ENCODE assay signal across 20 cellular contexts in the genomic region with DNA sequence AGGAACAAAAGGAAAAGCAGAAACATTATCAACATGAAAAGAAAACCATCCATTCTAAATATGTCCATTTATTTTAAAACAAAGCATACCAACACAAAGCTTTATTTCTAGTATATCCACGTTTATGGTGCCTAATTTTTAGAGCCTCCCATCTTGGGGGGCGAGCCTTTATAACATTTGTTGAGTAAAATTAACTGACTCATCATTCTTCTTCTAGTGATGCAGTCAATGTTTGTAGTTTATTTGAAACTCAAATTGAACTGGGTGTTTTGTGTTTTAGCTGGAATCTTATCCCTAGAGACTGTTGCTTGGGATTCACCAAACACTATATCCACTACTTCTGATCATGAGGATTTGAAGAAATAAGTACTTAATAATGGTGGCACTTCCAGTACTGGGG.
A peak's percentile ranks its signal among the peaks of the same experiment; 100 is the strongest.
DNase-seq lines count a peak whose midpoint lies in the region; ATAC-seq, FAIRE-seq and TF ChIP-seq lines count a peak whose summit lies in the region.
"Had no signal": no experiment of that assay in that cellular context is flagged by ENCODE, and none has a peak within 500 bp of the region (broad histone marks: within the 10 kb centered on the region; RNA-seq: fewer than 3 reads in every experiment).

No MANE protein-coding gene starts in this region.

- H2AK5ac ChIP-seq in IMR-90 (ENCODE audit: low read depth, low read length) (no peak overlapping the region), neuronal stem cell (ENCODE audit: low read depth, low read length) (no peak overlapping the region)

- H3K4me2 ChIP-seq in A549 (no peak overlapping the region), IMR-90 (ENCODE audit: low read depth, low read length) (no peak overlapping the region), neuronal stem cell (ENCODE audit: insufficient read depth, low read length, poor library complexity, severe bottlenecking) (no peak overlapping the region)
- H3K4me2 ChIP-seq: BLaER1 treated with 17β-estradiol and CSF1 and Interleukin-3, amounts not matched to agents 10 nM and 100 nM had no signal

- H3K4me3 ChIP-seq in A549 (no peak overlapping the region), IMR-90 (ENCODE audit: insufficient read depth, low read depth, low read length) (no peak overlapping the region), neuronal stem cell (ENCODE audit: low read length in 2 of 2) (no peak overlapping the region), spleen (no peak overlapping the region)
- H3K4me3 ChIP-seq: BLaER1 treated with 17β-estradiol and CSF1 and Interleukin-3, amounts not matched to agents 10 nM and 100 nM had no signal

- TF ChIP-seq EP300 in A549 (IDR thresholded peaks at IDR 0.05) = no peak

- H3K56ac ChIP-seq in IMR-90 (ENCODE audit: extremely low read depth, insufficient read depth, low read length) = no peak overlapping the region

- H2BK120ac ChIP-seq in IMR-90 (ENCODE audit: low read depth, low read length) (no peak overlapping the region), neuronal stem cell (ENCODE audit: low read depth, low read length) (no peak overlapping the region)

- no peak overlapping the region for H2BK20ac ChIP-seq in IMR-90 (ENCODE audit: low read depth, low read length)

- H4K8ac ChIP-seq in IMR-90 (ENCODE audit: low read depth in 2 of 2, low read length in 2 of 2) (no peak overlapping the region), neuronal stem cell (ENCODE audit: low read depth, low read length) (no peak overlapping the region)

- no peak for ATAC-seq in A549
- ATAC-seq in IMR-90 (ENCODE audit: low read depth) = no peak
- ATAC-seq: CD8-positive, alpha-beta T cell had no signal

- H3K9me3 ChIP-seq in A549 (no peaks in the 10 kb centered on the region), IMR-90 (ENCODE audit: control insufficient read depth, insufficient read depth, low read length) (no peaks in the 10 kb centered on the region), neuronal stem cell (replicated peaks in 1 of 2; ENCODE audit: control insufficient read depth in 2 of 2, insufficient read depth in 1 of 2, low read depth in 1 of 2, low read length in 2 of 2) (peaks cover 2 to 11% of the 10 kb centered on the region in 2 donors), spleen (no peaks in the 10 kb centered on the region)
- H3K9me3 ChIP-seq: Caco-2 had no signal

- H3K23ac ChIP-seq in IMR-90 (ENCODE audit: low read depth, low read length) = no peak overlapping the region
- H3K23ac ChIP-seq in neuronal stem cell (ENCODE audit: low read depth, low read length, poor library complexity) = no peak overlapping the region

- no peak overlapping the region for H2BK5ac ChIP-seq in IMR-90 (ENCODE audit: low read depth, low read length, poor library complexity, severe bottlenecking)
- no peak overlapping the region for H2BK5ac ChIP-seq in neuronal stem cell (ENCODE audit: low read length)

- no peak overlapping the region for H3K9ac ChIP-seq in IMR-90 (ENCODE audit: low read depth, low read length)
- H3K9ac ChIP-seq in neuronal stem cell (ENCODE audit: low read depth, low read length, poor library complexity) = no peak overlapping the region
- H3K9ac ChIP-seq: BLaER1 treated with 17β-estradiol and CSF1 and Interleukin-3, amounts not matched to agents 10 nM and 100 nM had no signal

- no peaks in the 10 kb centered on the region for H3K9me1 ChIP-seq in IMR-90 (ENCODE audit: insufficient read depth, low read length)

- H3K18ac ChIP-seq in IMR-90 (ENCODE audit: low read depth, low read length) = no peak overlapping the region
- no peak overlapping the region for H3K18ac ChIP-seq in neuronal stem cell (ENCODE audit: low read length)

- BruUV-seq in IMR-90 (replicated peaks; lab: Mats Ljungman, UMichigan) = no TSS peak

- H2AK9ac ChIP-seq in IMR-90 (replicated peaks; ENCODE audit: low read depth, low read length, poor library complexity) = no peak overlapping the region

- no peaks in the 10 kb centered on the region for H4K20me1 ChIP-seq in IMR-90 (ENCODE audit: insufficient read depth, low read length)
- H4K20me1 ChIP-seq: BLaER1 treated with 17β-estradiol and CSF1 and Interleukin-3, amounts not matched to agents 10 nM and 100 nM had no signal

- H3K36me3 ChIP-seq in IMR-90 (ENCODE audit: control insufficient read depth, insufficient read depth, low read length) (no peaks in the 10 kb centered on the region), neuronal stem cell (replicated peaks in 1 of 2; ENCODE audit: control insufficient read depth in 2 of 2, insufficient read depth in 2 of 2, low read length in 2 of 2) (no peaks in the 10 kb centered on the region), spleen (no peaks in the 10 kb centered on the region)
- H3K36me3 ChIP-seq: BLaER1 treated with 17β-estradiol and CSF1 and Interleukin-3, amounts not matched to agents 10 nM and 100 nM had no signal

- POLR2A ChIA-PET in A549 (lab: Yijun Ruan, JAX) (no interaction called here), IMR-90 (lab: Charles Lee; ENCODE audit: unreplicated experiment) (no interaction called here)

- no peak overlapping the region for H4K5ac ChIP-seq in IMR-90 (ENCODE audit: low read depth, low read length)

- H3K27me3 ChIP-seq in IMR-90 (ENCODE audit: control insufficient read depth, insufficient read depth, low read length) (no peaks in the 10 kb centered on the region), neuronal stem cell (ENCODE audit: control insufficient read depth in 3 of 3, insufficient read depth in 3 of 3, low read depth in 1 of 3, low read length in 3 of 3) (no peaks in the 10 kb centered on the region), spleen (replicated peaks in 1 of 7) (no peaks in the 10 kb centered on the region)
- H3K27me3 ChIP-seq: BLaER1 treated with 17β-estradiol and CSF1 and Interleukin-3, amounts not matched to agents 10 nM and 100 nM had no signal

- dilution Hi-C loops in IMR-90 (cut with HindIII; ENCODE audit: low sequenced_read_pairs, unreplicated experiment) = no loop called here

- CTCF ChIA-PET in A549 (lab: Yijun Ruan, JAX) = interaction anchor here (1.0 kb wide), 1 partner anchor 15 kb away, joined by 3 read pairs; no protein-coding TSS in a partner anchor
- CTCF ChIA-PET in IMR-90 (lab: Yijun Ruan, JAX) = no interaction called here

- no peak for TF ChIP-seq RAD21 in A549 (conservative IDR thresholded peaks at IDR 0.05 in 1 of 2, IDR thresholded peaks at IDR 0.05 in 1 of 2)
- TF ChIP-seq RAD21 in IMR-90 (IDR thresholded peaks at IDR 0.05; ENCODE audit: low read length) = no peak

- H2BK12ac ChIP-seq in neuronal stem cell (ENCODE audit: low read length) = no peak overlapping the region

- no peak overlapping the region for H2BK15ac ChIP-seq in IMR-90 (ENCODE audit: low read depth, low read length)
- H2BK15ac ChIP-seq in neuronal stem cell (ENCODE audit: low read length) = no peak overlapping the region

- DNase-seq in A549 (ENCODE audit: low read depth in 1 of 2, low spot score in 1 of 2) (no peak), IMR-90 (no peak), neuronal stem cell (ENCODE audit: low spot score) (no peak), spleen (no peak), NCI-H1417 (lab: John Stamatoyannopoulos, UW) (no peak)
- DNase-seq: 8988T; AML-193; Caco-2; Calu3; CD4-positive, alpha-beta T cell; CD8-positive, alpha-beta T cell; DMS79 treated with DMSO at 0.1 percent for 48 hours; GF-D8 had no signal

- H4K91ac ChIP-seq in IMR-90 (ENCODE audit: insufficient read depth, low read depth, low read length) = no peak overlapping the region
- no peak overlapping the region for H4K91ac ChIP-seq in neuronal stem cell (ENCODE audit: low read depth, low read length, poor library complexity)

- no peaks in the 10 kb centered on the region for H3K79me1 ChIP-seq in IMR-90 (ENCODE audit: low read depth in 1 of 2, low read length in 2 of 2)
- H3K79me1 ChIP-seq in neuronal stem cell (ENCODE audit: low read depth, low read length) = no peaks in the 10 kb centered on the region

- TF ChIP-seq CTCF in A549 (IDR thresholded peaks at IDR 0.05) = no peak
- no peak for TF ChIP-seq CTCF in IMR-90 (conservative IDR thresholded peaks at IDR 0.05; ENCODE audit: low read depth, low read length)
- TF ChIP-seq CTCF in spleen (IDR thresholded peaks at IDR 0.05 in 8 of 11, conservative IDR thresholded peaks at IDR 0.05 in 3 of 11) = no peak

- TF ChIP-seq POLR2A in A549 (IDR thresholded peaks at IDR 0.05; ENCODE audit: low read length) = no peak
- TF ChIP-seq POLR2A in IMR-90 (IDR thresholded peaks at IDR 0.05; ENCODE audit: low read depth, low read length) = no peak
- no peak for TF ChIP-seq POLR2A in spleen (IDR thresholded peaks at IDR 0.05)

- H3K14ac ChIP-seq in IMR-90 (replicated peaks; ENCODE audit: low read depth, low read length) = no peak overlapping the region
- H3K14ac ChIP-seq in neuronal stem cell (ENCODE audit: low read length) = no peak overlapping the region

- in situ Hi-C loops in IMR-90 (cut with MboI; ENCODE audit: low sequenced_read_pairs) = no loop called here

- intact Hi-C loops in IMR-90 (cut with micrococcal nuclease) = no loop called here
- intact Hi-C loops in spleen (cut with DNase I; ENCODE audit: low total_unique reads) = loop anchor here (5.0 kb wide), 1 partner anchor 143 kb away; no protein-coding TSS in a partner anchor

- 0% methylated on average over 2 of the region's 2 CpGs for WGBS in A549 (ENCODE audit: missing lambda C conversion rate)
- no CpG with 5 or more reads among the region's 2 CpGs for WGBS in IMR-90 (ENCODE audit: extremely low coverage in 2 of 2, insufficient read length in 1 of 2), 2 experiments
- WGBS in neuronal stem cell (ENCODE audit: extremely low coverage in 2 of 2, insufficient read length in 2 of 2, insufficient replicate concordance in 1 of 2), 2 donors = no CpG with 5 or more reads among the region's 2 CpGs
- WGBS in spleen, 5 donors = 64 to 87% (median 81%) methylated on average over 2 of the region's 2 CpGs

- H3K27ac ChIP-seq in A549 (no peak overlapping the region), IMR-90 (ENCODE audit: insufficient read depth, low read length) (no peak overlapping the region), neuronal stem cell (replicated peaks; ENCODE audit: low read length) (no peak overlapping the region), spleen (no peak overlapping the region)
- H3K27ac ChIP-seq: BLaER1 treated with 17β-estradiol and CSF1 and Interleukin-3, amounts not matched to agents 10 nM and 100 nM; C4-2B had no signal

- no peak overlapping the region for H3K4ac ChIP-seq in IMR-90 (ENCODE audit: low read depth, low read length)
- no peak overlapping the region for H3K4ac ChIP-seq in neuronal stem cell (ENCODE audit: low read length)

- no peak for FAIRE-seq in A549 (lab: Jason Lieb, UNC)
- FAIRE-seq: A204.1, D721Med, G401.6, GM12891, GM19239 had no signal

- no peak overlapping the region for H2AFZ ChIP-seq in IMR-90 (replicated peaks; ENCODE audit: low read length, poor library complexity)
- peak overlapping the region; percentile 5 for H2AFZ ChIP-seq in neuronal stem cell (ENCODE audit: low read length)

- H3K4me1 ChIP-seq in A549 (no peaks in the 10 kb centered on the region), IMR-90 (ENCODE audit: control insufficient read depth, insufficient read depth, low read length) (no peaks in the 10 kb centered on the region), neuronal stem cell (ENCODE audit: control insufficient read depth in 2 of 2, insufficient read depth in 1 of 2, low read depth in 1 of 2, low read length in 2 of 2) (no peaks in the 10 kb centered on the region), spleen (peaks cover 0 to 9% (median 0%) of the 10 kb centered on the region in 6 donors)
- H3K4me1 ChIP-seq: Caco-2 had no signal

TF ChIP-seq in IMR-90, 13 proteins besides CTCF, POLR2A, EP300 and RAD21 (continues in another document):
- no peak for TF ChIP-seq RCOR1 (IDR thresholded peaks at IDR 0.05; ENCODE audit: insufficient replicate concordance, low read length)
